Comparison of ENCODE assay signal across 8 cellular contexts in the genomic region with DNA sequence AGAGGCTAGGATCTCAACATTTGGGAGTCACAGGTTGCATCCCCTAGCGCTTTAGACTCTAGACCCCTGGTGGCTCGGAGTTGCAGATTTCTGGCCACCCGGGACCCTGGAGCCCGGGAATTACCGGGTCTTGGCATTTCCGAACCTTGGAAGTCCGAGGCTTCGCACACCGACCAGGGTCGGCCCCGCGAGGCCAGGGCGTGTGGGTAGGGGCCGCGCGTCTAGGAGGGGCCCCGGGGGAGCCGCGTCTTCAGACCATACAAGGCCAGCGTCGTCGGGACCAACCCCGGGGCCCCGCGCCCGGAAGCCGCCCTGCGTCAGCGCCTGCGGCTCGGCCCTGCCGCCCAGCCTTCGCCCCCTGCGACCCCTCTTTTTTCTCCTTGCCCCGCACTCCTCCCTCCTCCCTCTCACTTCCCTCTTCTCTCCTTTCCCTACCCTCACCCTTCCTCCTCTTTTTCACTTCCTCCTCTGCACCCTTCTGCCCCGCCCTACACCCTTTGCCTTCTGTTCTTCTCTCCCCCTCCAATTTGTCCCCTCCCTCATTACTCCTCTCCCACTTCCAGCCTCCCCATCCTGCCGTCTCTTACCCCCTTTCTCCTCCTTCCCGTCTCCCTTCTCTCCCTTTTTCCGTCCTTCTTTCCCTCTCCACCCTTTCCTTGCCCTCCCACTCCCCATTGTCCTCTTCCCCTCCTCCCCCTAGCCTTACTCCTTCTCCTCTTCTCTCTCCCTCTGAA. TPM values are rescaled to one million over a fixed set of nuclear protein-coding genes. Genes with fewer than 3 reads are reported as not detected.
DNase-seq lines count a peak whose midpoint lies in the region; ATAC-seq and TF ChIP-seq lines count a peak whose summit lies in the region.

No MANE protein-coding gene starts in this region.

- intact Hi-C loops in adrenal gland (cut with DNase I) (no loop called here), left ventricle myocardium superior (cut with micrococcal nuclease) (loop anchor here (2.0 kb wide), 1 partner anchor 13 kb away; no protein-coding TSS in a partner anchor)

- H3K9ac ChIP-seq in SK-N-SH, result peak overlapping the region; percentile 68

- H3K36me3 ChIP-seq in SK-N-SH (replicated peaks in 1 of 2; ENCODE audit: control insufficient read depth in 1 of 2, insufficient read depth in 2 of 2, low read length in 1 of 2), result peaks cover 0 to 7% of the 10 kb centered on the region in 2 experiments
- peaks cover 0 to 16% of the 10 kb centered on the region in 2 donors for H3K36me3 ChIP-seq in adrenal gland (replicated peaks in 1 of 2)

- peaks cover 40% of the 10 kb centered on the region for H3F3A ChIP-seq in SK-N-SH (replicated peaks; ENCODE audit: insufficient read depth)

- H3K4me1 ChIP-seq in SK-N-SH (ENCODE audit: control insufficient read depth in 1 of 2, insufficient read depth in 2 of 2, low read depth in 1 of 2, low read length in 1 of 2) (peaks cover 28 to 39% of the 10 kb centered on the region in 2 experiments; a peak in 3 of 4 replicates), adrenal gland (replicated peaks in 1 of 2) (peaks cover 8 to 34% of the 10 kb centered on the region in 2 donors)

- H3K27ac ChIP-seq in SK-N-SH (ENCODE audit: low read depth in 2 of 2, low read length in 1 of 2), result peak overlapping the region; percentile 86 to 91
- peak overlapping the region; percentile 89 to 96 (median 93) for H3K27ac ChIP-seq in adrenal gland

- H3K4me3 ChIP-seq in SK-N-SH (ENCODE audit: low read depth in 2 of 2, low read length in 1 of 2), result peak overlapping the region; percentile 64 to 82
- H3K4me3 ChIP-seq in adrenal gland, result peak overlapping the region in 2 of 4 donors; percentile 82 to 95

- peaks cover 27% of the 10 kb centered on the region for H4K20me1 ChIP-seq in SK-N-SH (ENCODE audit: insufficient read depth)

- peak; percentile 37 to 57 for TF ChIP-seq POLR2A in adrenal gland (IDR thresholded peaks at IDR 0.05)

- H3K27me3 ChIP-seq in SK-N-SH (ENCODE audit: insufficient read depth), result no peaks in the 10 kb centered on the region
- H3K27me3 ChIP-seq in adrenal gland, result no peaks in the 10 kb centered on the region

- TF ChIP-seq EP300 in SK-N-SH (IDR thresholded peaks at IDR 0.05; ENCODE audit: borderline replicate concordance in 1 of 2, low read depth in 1 of 2, low read length in 1 of 2), result no peak

- no peak for TF ChIP-seq RAD21 in SK-N-SH (IDR thresholded peaks at IDR 0.05; ENCODE audit: low read length)

- TF ChIP-seq CTCF in SK-N-SH (IDR thresholded peaks at IDR 0.05) (no peak), adrenal gland (IDR thresholded peaks at IDR 0.05) (peak in 1 of 6 experiments; percentile 37)

- ATAC-seq in HG02798 (IDR thresholded peaks at IDR 0.05; ENCODE audit: poor library complexity, unreplicated experiment), result peak; percentile 14
- peak; percentile 39 for ATAC-seq in left ventricle myocardium superior
- ATAC-seq in GM18873 (IDR thresholded peaks at IDR 0.05; ENCODE audit: low FRiP score, unreplicated experiment), result no peak

- H3K9me3 ChIP-seq in SK-N-SH (no peaks in the 10 kb centered on the region), adrenal gland (replicated peaks in 1 of 3) (no peaks in the 10 kb centered on the region)

- peak overlapping the region; percentile 92 for H3K4me2 ChIP-seq in SK-N-SH

- peak; percentile 60 for DNase-seq in CMK (ENCODE audit: low read depth)
- DNase-seq in SK-N-SH, result peak; percentile 73
- peak; percentile 66 to 82 (median 75) for DNase-seq in adrenal gland
- peak; percentile 92 for DNase-seq in left ventricle myocardium superior
- DNase-seq in renal cortical epithelial cell (ENCODE audit: low read depth), result peak; percentile 59
- no peak for DNase-seq in foreskin melanocyte

- H3K79me2 ChIP-seq in SK-N-SH (ENCODE audit: insufficient read depth), result peaks cover 53% of the 10 kb centered on the region

- POLR2A ChIA-PET in SK-N-SH (lab: Yijun Ruan, JAX), result no interaction called here

- no peak overlapping the region for H2AFZ ChIP-seq in SK-N-SH (ENCODE audit: low read depth)

- CTCF ChIA-PET in SK-N-SH (lab: Yijun Ruan, JAX), result interaction anchor here (0.7 to 3.9 kb wide), 2 partner anchors 12 to 288 kb away, joined by 3 to 52 read pairs; no protein-coding TSS in a partner anchor

- no peaks in the 10 kb centered on the region for H3K9me2 ChIP-seq in SK-N-SH

- WGBS in SK-N-SH (ENCODE audit: low lambda C conversion rate), result 11% methylated on average over 21 of the region's 39 CpGs
- WGBS in adrenal gland, 4 donors, result 2 to 4% (median 3%) methylated on average over 33 to 39 of the region's 39 CpGs

TF ChIP-seq in SK-N-SH, 30 proteins besides CTCF, POLR2A, EP300 and RAD21:
- TF ChIP-seq POLR2AphosphoS5 (IDR thresholded peaks at IDR 0.05; ENCODE audit: low read depth, low read length), result peak; percentile 34; the same call in 1 of the 2 replicates
- TF ChIP-seq SIN3A (IDR thresholded peaks at IDR 0.05; ENCODE audit: borderline replicate concordance, low read depth, low read length), result 0 out of 2 replicates have a peak, but pooled peaks have one; percentile 23
- TF ChIP-seq, protein P1, sequence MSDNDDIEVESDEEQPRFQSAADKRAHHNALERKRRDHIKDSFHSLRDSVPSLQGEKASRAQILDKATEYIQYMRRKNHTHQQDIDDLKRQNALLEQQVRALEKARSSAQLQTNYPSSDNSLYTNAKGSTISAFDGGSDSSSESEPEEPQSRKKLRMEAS (IDR thresholded peaks at IDR 0.05; ENCODE audit: low read depth), result no peak
- TF ChIP-seq GATA2 (CRISPR knock-in tag; IDR thresholded peaks at IDR 0.05), result no peak

RNA-seq across cellular contexts. Expression of a gene that starts 2.4 kb away (rescaled TPM):
- polyA plus RNA-seq in SK-N-SH (2012; rRNA removed) (13.6 and 13.8 TPM in 2 replicates), adrenal gland (10 to 100 TPM in 2 of 3 donors, 1 to 10 TPM in 1; 3.6 to 44.8 (median 16.3) TPM)
- polyA plus RNA-seq in SK-N-SH (2012; cell fraction: cytosol; rRNA removed), result 2.8 and 4.6 TPM in 2 replicates
- 85.4 and 89.2 TPM in 2 replicates for polyA plus RNA-seq in SK-N-SH (2012; cell fraction: nucleus; rRNA removed)
- total RNA-seq in adrenal gland (10 to 100 TPM; 11.3 to 23.4 (median 18.1) TPM), left ventricle myocardium superior (11.6 TPM), renal cortical epithelial cell (6.1 and 12.9 TPM in 2 replicates)

RNA-seq across cellular contexts. Expression of a gene that starts 3.4 kb away (rescaled TPM):
- 19.7 and 49.3 TPM in 2 replicates for polyA plus RNA-seq in SK-N-SH (2012; rRNA removed)
- polyA plus RNA-seq in SK-N-SH (2012; cell fraction: cytosol; rRNA removed), result 21.0 and 26.5 TPM in 2 replicates
- 127 and 135 TPM in 2 replicates for polyA plus RNA-seq in SK-N-SH (2012; cell fraction: nucleus; rRNA removed)
- total RNA-seq in adrenal gland, result 100 to 1,000 TPM in 3 of 8 donors, 10 to 100 TPM in 5; 46.8 to 187 (median 86.7) TPM
- 100 to 1,000 TPM in 2 of 3 donors, 10 to 100 TPM in 1; 64.8 to 193 (median 113) TPM for polyA plus RNA-seq in adrenal gland
- total RNA-seq in left ventricle myocardium superior, result 53.0 TPM
- 0.35 and 2.8 TPM in 2 replicates for total RNA-seq in renal cortical epithelial cell

RNA-seq across cellular contexts. Expression of a gene that starts 18.9 kb away (rescaled TPM):
- polyA plus RNA-seq in SK-N-SH (2012; rRNA removed) (32.0 and 33.1 TPM in 2 replicates), adrenal gland (10 to 100 TPM; 43.6 to 49.6 (median 49.2) TPM)
- polyA plus RNA-seq in SK-N-SH (2012; cell fraction: cytosol; rRNA removed), result 23.5 and 29.6 TPM in 2 replicates
- polyA plus RNA-seq in SK-N-SH (2012; cell fraction: nucleus; rRNA removed), result 21.0 and 21.9 TPM in 2 replicates
- total RNA-seq in adrenal gland (100 to 1,000 TPM in 1 of 8 donors, 10 to 100 TPM in 7; 44.1 to 221 (median 65.3) TPM), left ventricle myocardium superior (22.2 TPM), renal cortical epithelial cell (19.3 and 29.7 TPM in 2 replicates)

RNA-seq across cellular contexts. Expression of a gene that starts 19.1 kb away (rescaled TPM):
- polyA plus RNA-seq in SK-N-SH (2012; rRNA removed) (57.6 and 65.3 TPM in 2 replicates), adrenal gland (10 to 100 TPM; 50.9 to 86.9 (median 51.6) TPM)
- polyA plus RNA-seq in SK-N-SH (2012; cell fraction: cytosol; rRNA removed), result 55.9 and 65.2 TPM in 2 replicates
- polyA plus RNA-seq in SK-N-SH (2012; cell fraction: nucleus; rRNA removed), result 76.8 and 79.5 TPM in 2 replicates
- total RNA-seq in adrenal gland (10 to 100 TPM; 46.8 to 60.2 (median 51.9) TPM), left ventricle myocardium superior (34.8 TPM), renal cortical epithelial cell (23.1 and 40.9 TPM in 2 replicates)

RNA-seq across cellular contexts. Expression of a gene that starts 25.7 kb away (rescaled TPM):
- polyA plus RNA-seq in SK-N-SH (2012; rRNA removed), result 5,038 and 7,541 TPM in 2 replicates
- 3,850 and 5,242 TPM in 2 replicates for polyA plus RNA-seq in SK-N-SH (2012; cell fraction: cytosol; rRNA removed)
- polyA plus RNA-seq in SK-N-SH (2012; cell fraction: nucleus; rRNA removed), result 1,787 and 2,864 TPM in 2 replicates
- 1,000 to 10,000 TPM in 6 of 8 donors, 100 to 1,000 TPM in 2; 848 to 1,939 (median 1,279) TPM for total RNA-seq in adrenal gland
- polyA plus RNA-seq in adrenal gland, result 1,000 to 10,000 TPM; 1,071 to 2,033 (median 1,152) TPM
- 1,154 TPM for total RNA-seq in left ventricle myocardium superior
- 34.7 and 44.3 TPM in 2 replicates for total RNA-seq in renal cortical epithelial cell

Comparison
In these comparisons a context has a peak if more than half of its experiments do, and no peak if none do; other contexts are left out.
1. RNA of a gene that starts 3.4 kb away (total RNA-seq): 46.8 to 187 TPM in adrenal gland and 53.0 TPM in left ventricle myocardium superior (single experiment); 0.35 to 2.8 TPM in renal cortical epithelial cell; every median in the first group is over 10 times any median in the second.